Comparison of ENCODE assay signal across 17 cellular contexts in the genomic region with DNA sequence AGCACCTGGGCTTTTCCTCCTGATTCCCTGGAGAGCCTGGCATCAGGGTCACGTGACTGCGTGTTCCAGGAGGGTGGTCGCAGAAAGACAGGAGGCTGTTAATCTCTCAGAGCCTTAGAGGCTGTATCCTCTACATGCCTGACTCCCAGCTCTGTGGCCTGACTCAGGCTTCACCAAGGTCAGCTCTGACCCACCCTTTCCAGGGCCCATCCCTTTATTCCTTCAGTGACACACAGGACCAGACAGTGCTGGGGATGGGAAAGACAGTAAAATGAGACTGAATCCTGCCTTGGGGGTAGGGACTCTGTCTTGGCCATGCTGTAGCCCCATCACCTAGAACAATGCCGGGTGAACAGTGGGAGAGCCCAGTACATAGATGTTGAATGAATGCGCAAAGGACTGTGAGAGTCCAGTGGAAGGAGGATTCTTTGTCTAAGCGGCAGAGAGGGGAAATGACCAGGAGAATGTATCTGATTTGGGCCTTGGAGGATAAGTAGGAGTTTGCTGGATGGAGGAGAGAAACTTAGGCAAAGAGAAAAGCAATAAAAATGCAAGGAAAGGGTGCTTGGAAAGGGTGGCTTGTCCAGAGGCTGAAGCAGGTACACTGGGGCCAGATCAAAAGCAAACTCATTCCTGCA. TPM values are rescaled to one million over a fixed set of nuclear protein-coding genes. Genes with fewer than 3 reads are reported as not detected.
DNase-seq lines count a peak whose midpoint lies in the region; ATAC-seq and TF ChIP-seq lines count a peak whose summit lies in the region.
"Had no signal": no experiment of that assay in that cellular context is flagged by ENCODE, and none has a peak within 500 bp of the region (broad histone marks: within the 10 kb centered on the region; RNA-seq: fewer than 3 reads in every experiment).

No MANE protein-coding gene starts in this region.

- H3K27me3 ChIP-seq in left ventricle myocardium inferior (ENCODE audit: low read depth) (no peaks in the 10 kb centered on the region), heart right ventricle (no peaks in the 10 kb centered on the region), adrenal gland (no peaks in the 10 kb centered on the region)

- TF ChIP-seq POLR2A in adrenal gland (IDR thresholded peaks at IDR 0.05) (peak in 1 of 2 donors; percentile 19), lower leg skin (IDR thresholded peaks at IDR 0.05) (no peak)

- DNase-seq in left ventricle myocardium inferior (no peak), heart right ventricle (no peak), adrenal gland (peak in 6 of 7 donors; percentile 54 to 78 (median 76)), kidney tubule cell (ENCODE audit: low spot score) (peak; percentile 25), lower leg skin (ENCODE audit: low spot score in 2 of 2) (no peak), HUDEP-2 (lab: John Stamatoyannopoulos, UW; ENCODE audit: unreplicated experiment in 76 of 76) (no peak)
- DNase-seq: activated gamma-delta T cell; central memory CD4-positive, alpha-beta T cell; DMS79; NCI-H1417; NCI-H345; small intestine; stimulated activated naive CD4-positive, alpha-beta T cell treated with Interleukin-2 at 50 U/mL for 16 hours had no signal

- no peak for TF ChIP-seq CTCF in left ventricle myocardium inferior (IDR thresholded peaks at IDR 0.05; ENCODE audit: borderline replicate concordance)
- TF ChIP-seq CTCF in heart right ventricle (IDR thresholded peaks at IDR 0.05): no peak
- TF ChIP-seq CTCF in adrenal gland (IDR thresholded peaks at IDR 0.05): no peak
- no peak for TF ChIP-seq CTCF in lower leg skin (IDR thresholded peaks at IDR 0.05)

- H3K4me1 ChIP-seq in left ventricle myocardium inferior (peaks cover 24% of the 10 kb centered on the region), heart right ventricle (peaks cover 0 to 18% (median 6%) of the 10 kb centered on the region in 9 donors), adrenal gland (replicated peaks in 1 of 2) (peaks cover 4 to 11% of the 10 kb centered on the region in 2 donors)
- H3K4me1 ChIP-seq: parathyroid adenoma had no signal

- H3K27ac ChIP-seq in left ventricle myocardium inferior (replicated peaks) (peak overlapping the region; percentile 15), heart right ventricle (peak overlapping the region in 1 of 10 donors; percentile 6), adrenal gland (peak overlapping the region; percentile 14 to 72 (median 52))
- H3K27ac ChIP-seq: KMS-11, parathyroid adenoma had no signal

- peaks cover 90% of the 10 kb centered on the region for H3K36me3 ChIP-seq in left ventricle myocardium inferior
- peaks cover 0 to 98% (median 26%) of the 10 kb centered on the region in 9 donors for H3K36me3 ChIP-seq in heart right ventricle
- H3K36me3 ChIP-seq in adrenal gland (replicated peaks in 1 of 2): peaks cover 0 to 91% of the 10 kb centered on the region in 2 donors

- WGBS in heart right ventricle, 2 donors: 90 to 94% methylated on average over 6 of the region's 6 CpGs
- WGBS in adrenal gland, 4 donors: 56 to 88% (median 68%) methylated on average over 3 to 6 of the region's 6 CpGs
- 89 to 93% methylated on average over 6 of the region's 6 CpGs for WGBS in lower leg skin, 2 donors

- no peak for ATAC-seq in heart right ventricle
- ATAC-seq in GM18502 (IDR thresholded peaks at IDR 0.05; ENCODE audit: poor library complexity, unreplicated experiment): no peak
- no peak for ATAC-seq in GM21825 (IDR thresholded peaks at IDR 0.05; ENCODE audit: unreplicated experiment)

- H3K4me3 ChIP-seq in left ventricle myocardium inferior (no peak overlapping the region), heart right ventricle (no peak overlapping the region), adrenal gland (no peak overlapping the region), lower leg skin (ENCODE audit: low read depth, poor library complexity, severe bottlenecking) (no peak overlapping the region)

- intact Hi-C loops in left ventricle myocardium inferior (cut with micrococcal nuclease) (loop anchor here (5.0 kb wide), 1 partner anchor 61 kb away; no protein-coding TSS in a partner anchor), heart right ventricle (cut with DNase I) (loop anchor here in 4 of 10 donors (2.0 to 10.0 kb wide), 4 partner anchors 32 to 368 kb away; a partner anchor contains a TSS), adrenal gland (cut with DNase I) (loop anchor here (10.0 kb wide), 2 partner anchors 68 to 72 kb away; a partner anchor contains a TSS), lower leg skin (cut with DNase I; ENCODE audit: low total_unique reads) (no loop called here)

- H3K9me3 ChIP-seq in left ventricle myocardium inferior (replicated peaks) (no peaks in the 10 kb centered on the region), heart right ventricle (no peaks in the 10 kb centered on the region), adrenal gland (replicated peaks in 1 of 3) (no peaks in the 10 kb centered on the region)

RNA-seq across cellular contexts. Expression of a gene that starts 33.0 kb away (rescaled TPM):
- 49.7 TPM for total RNA-seq in left ventricle myocardium inferior
- total RNA-seq in heart right ventricle: 10 to 100 TPM; 34.9 to 80.8 (median 48.4) TPM
- polyA plus RNA-seq in heart right ventricle: 10 to 100 TPM; 31.5 to 38.2 TPM
- total RNA-seq in adrenal gland: 1,000 to 10,000 TPM; 1,400 to 3,548 (median 1,755) TPM
- polyA plus RNA-seq in adrenal gland: 1,000 to 10,000 TPM in 1 of 3 donors, 100 to 1,000 TPM in 2; 337 to 1,831 (median 896) TPM
- 10 to 100 TPM; 42.9 to 62.7 (median 56.8) TPM for total RNA-seq in lower leg skin

RNA-seq across cellular contexts. Expression of a gene that starts 39.3 kb away (rescaled TPM):
- total RNA-seq in left ventricle myocardium inferior (30.4 TPM), heart right ventricle (10 to 100 TPM; 20.9 to 33.5 (median 24.7) TPM), adrenal gland (10 to 100 TPM; 15.8 to 80.4 (median 57.4) TPM), lower leg skin (10 to 100 TPM; 29.1 to 49.1 (median 42.9) TPM)
- polyA plus RNA-seq in heart right ventricle (10 to 100 TPM; 10.4 to 69.1 TPM), adrenal gland (10 to 100 TPM; 20.8 to 96.9 (median 48.1) TPM)

RNA-seq across cellular contexts. Expression of a gene that starts 46.0 kb away (rescaled TPM):
- 0.55 TPM for total RNA-seq in left ventricle myocardium inferior
- total RNA-seq in heart right ventricle: under 1 TPM in 7 of 10 donors, not detected in 3; 0.15 to 0.57 (median 0.25) TPM
- polyA plus RNA-seq in heart right ventricle: under 1 TPM; 0.15 to 0.77 TPM
- 1 to 10 TPM in 2 of 8 donors, under 1 TPM in 2, not detected in 4; 0.47 to 1.5 (median 0.91) TPM for total RNA-seq in adrenal gland
- polyA plus RNA-seq in adrenal gland: under 1 TPM in 2 of 3 donors, not detected in 1; 0.15 to 0.27 TPM
- 1 to 10 TPM in 1 of 4 donors, under 1 TPM in 2, not detected in 1; 0.19 to 1.2 (median 0.39) TPM for total RNA-seq in lower leg skin

Comparison
In these comparisons a context has a peak if more than half of its experiments do, and no peak if none do; other contexts are left out.
1. DNase-seq: peak in adrenal gland (6 of 7) and kidney tubule cell (single experiment); none in left ventricle myocardium inferior (single experiment), heart right ventricle (0 of 2), lower leg skin (0 of 2) and HUDEP-2 (0 of 76).
2. RNA of a gene that starts 33.0 kb away (total RNA-seq): 1,400 to 3,548 TPM in adrenal gland; 42.9 to 62.7 TPM in lower leg skin, 34.9 to 80.8 TPM in heart right ventricle and 49.7 TPM in left ventricle myocardium inferior (single experiment); every median in the first group is over 10 times any median in the second.